Comparison of ENCODE assay signal across 23 cellular contexts in genomic region chr6:125855783-125856182, GRCh38.
DNase-seq lines count a peak whose midpoint lies in the region; ATAC-seq, FAIRE-seq and TF ChIP-seq lines count a peak whose summit lies in the region.
"Had no signal": no experiment of that assay in that cellular context is flagged by ENCODE, and none has a peak within 500 bp of the region (broad histone marks: within the 10 kb centered on the region; RNA-seq: fewer than 3 reads in every experiment).

No MANE protein-coding gene starts in this region.

- intact Hi-C loops in activated CD8-positive, alpha-beta T cell treated with anti-CD3 and anti-CD28 coated beads for 36 hours (cut with micrococcal nuclease): no loop called here

- H3K4me1 Mint-ChIP-seq in activated CD8-positive, alpha-beta T cell treated with anti-CD3 and anti-CD28 coated beads for 36 hours (ENCODE audit: low read depth): peaks cover 19% of the 10 kb centered on the region
- no peaks in the 10 kb centered on the region for H3K4me1 Mint-ChIP-seq in activated CD8-positive, alpha-beta T cell treated with anti-CD3 and anti-CD28 coated beads, Interleukin-2, amount 10 ng/mL, durations not matched to agents 7 days and 5 days (ENCODE audit: low read depth)
- H3K4me1 Mint-ChIP-seq in activated naive CD8-positive, alpha-beta T cell treated with anti-CD3 and anti-CD28 coated beads, Interleukin-2, amount 50 U/mL, for 24 hours: peaks cover 10% of the 10 kb centered on the region
- H3K4me1 Mint-ChIP-seq in activated naive CD8-positive, alpha-beta T cell treated with anti-CD3 and anti-CD28 coated beads for 36 hours: peaks cover 8% of the 10 kb centered on the region

- peak; percentile 49 for ATAC-seq in activated CD8-positive, alpha-beta T cell treated with anti-CD3 and anti-CD28 coated beads for 36 hours
- ATAC-seq in activated CD8-positive, alpha-beta T cell treated with anti-CD3 and anti-CD28 coated beads, Interleukin-2, amount 10 ng/mL, durations not matched to agents 7 days and 5 days: no peak
- ATAC-seq in activated naive CD8-positive, alpha-beta T cell treated with anti-CD3 and anti-CD28 coated beads, Interleukin-2, amount 50 U/mL, for 24 hours: peak; percentile 52
- no peak for ATAC-seq in GM21786 (IDR thresholded peaks at IDR 0.05; ENCODE audit: unreplicated experiment)
- ATAC-seq in HG03432 (IDR thresholded peaks at IDR 0.05; ENCODE audit: unreplicated experiment): no peak
- ATAC-seq: A549, GM23338, HCT116 had no signal

- no peak for TF ChIP-seq CTCF in activated CD8-positive, alpha-beta T cell treated with anti-CD3 and anti-CD28 coated beads for 36 hours (IDR thresholded peaks at IDR 0.05)

- peaks cover 5% of the 10 kb centered on the region for H3K9me3 Mint-ChIP-seq in activated CD8-positive, alpha-beta T cell treated with anti-CD3 and anti-CD28 coated beads for 36 hours
- peaks cover 11% of the 10 kb centered on the region for H3K9me3 Mint-ChIP-seq in activated CD8-positive, alpha-beta T cell treated with anti-CD3 and anti-CD28 coated beads, Interleukin-2, amount 10 ng/mL, durations not matched to agents 7 days and 5 days (ENCODE audit: insufficient read depth)
- H3K9me3 Mint-ChIP-seq in activated naive CD8-positive, alpha-beta T cell treated with anti-CD3 and anti-CD28 coated beads, Interleukin-2, amount 50 U/mL, for 24 hours: peaks cover 5% of the 10 kb centered on the region
- H3K9me3 Mint-ChIP-seq in activated naive CD8-positive, alpha-beta T cell treated with anti-CD3 and anti-CD28 coated beads for 36 hours: peaks cover 3% of the 10 kb centered on the region
- H3K9me3 Mint-ChIP-seq: GM23338 had no signal

- FAIRE-seq in GM18507 (lab: Jason Lieb, UNC): peak; percentile 15
- FAIRE-seq: A549, G401.6, GM12892, GM19239 had no signal

- DNase-seq in activated CD8-positive, alpha-beta T cell treated with anti-CD3 and anti-CD28 coated beads for 36 hours: no peak
- DNase-seq in activated CD8-positive, alpha-beta T cell treated with anti-CD3 and anti-CD28 coated beads, Interleukin-2, amount 10 ng/mL, durations not matched to agents 7 days and 5 days: no peak
- no peak for DNase-seq in activated naive CD8-positive, alpha-beta T cell treated with anti-CD3 and anti-CD28 coated beads, Interleukin-2, amount 50 U/mL, for 24 hours
- no peak for DNase-seq in activated naive CD8-positive, alpha-beta T cell treated with anti-CD3 and anti-CD28 coated beads for 36 hours
- no peak for DNase-seq in GM18507 (ENCODE audit: extremely low spot score, insufficient read length, low read depth)
- DNase-seq: 8988T; ACHN; AML-193; BE2C; Caco-2; CD4-positive, alpha-beta memory T cell; DMS153; DND-41; H9 had no signal

- CTCF ChIA-PET in activated CD8-positive, alpha-beta T cell treated with anti-CD3 and anti-CD28 coated beads for 36 hours (lab: Charles Lee): no interaction called here
- CTCF ChIA-PET in activated CD8-positive, alpha-beta T cell treated with anti-CD3 and anti-CD28 coated beads, Interleukin-2, amount 10 ng/mL, durations not matched to agents 7 days and 5 days (lab: Charles Lee): interaction anchor here (3.1 kb wide), 1 partner anchor 100 kb away, joined by 20 read pairs; the partner anchor contains the start of gene HINT3

- no peak overlapping the region for H3K27ac Mint-ChIP-seq in activated CD8-positive, alpha-beta T cell treated with anti-CD3 and anti-CD28 coated beads for 36 hours
- no peak overlapping the region for H3K27ac Mint-ChIP-seq in activated CD8-positive, alpha-beta T cell treated with anti-CD3 and anti-CD28 coated beads, Interleukin-2, amount 10 ng/mL, durations not matched to agents 7 days and 5 days
- no peak overlapping the region for H3K27ac Mint-ChIP-seq in activated naive CD8-positive, alpha-beta T cell treated with anti-CD3 and anti-CD28 coated beads, Interleukin-2, amount 50 U/mL, for 24 hours
- H3K27ac Mint-ChIP-seq in activated naive CD8-positive, alpha-beta T cell treated with anti-CD3 and anti-CD28 coated beads for 36 hours: no peak overlapping the region
- H3K27ac Mint-ChIP-seq: GM23338, H9 had no signal

- peaks cover 20% of the 10 kb centered on the region for H3K36me3 Mint-ChIP-seq in activated CD8-positive, alpha-beta T cell treated with anti-CD3 and anti-CD28 coated beads for 36 hours (ENCODE audit: low read depth)
- peaks cover 10% of the 10 kb centered on the region for H3K36me3 Mint-ChIP-seq in activated CD8-positive, alpha-beta T cell treated with anti-CD3 and anti-CD28 coated beads, Interleukin-2, amount 10 ng/mL, durations not matched to agents 7 days and 5 days (ENCODE audit: low read depth)
- H3K36me3 Mint-ChIP-seq in activated naive CD8-positive, alpha-beta T cell treated with anti-CD3 and anti-CD28 coated beads, Interleukin-2, amount 50 U/mL, for 24 hours (ENCODE audit: low read depth): peaks cover 22% of the 10 kb centered on the region
- peaks cover 40% of the 10 kb centered on the region for H3K36me3 Mint-ChIP-seq in activated naive CD8-positive, alpha-beta T cell treated with anti-CD3 and anti-CD28 coated beads for 36 hours

- no peaks in the 10 kb centered on the region for H3K27me3 Mint-ChIP-seq in activated CD8-positive, alpha-beta T cell treated with anti-CD3 and anti-CD28 coated beads for 36 hours
- H3K27me3 Mint-ChIP-seq in activated CD8-positive, alpha-beta T cell treated with anti-CD3 and anti-CD28 coated beads, Interleukin-2, amount 10 ng/mL, durations not matched to agents 7 days and 5 days (ENCODE audit: low read depth): no peaks in the 10 kb centered on the region
- no peaks in the 10 kb centered on the region for H3K27me3 Mint-ChIP-seq in activated naive CD8-positive, alpha-beta T cell treated with anti-CD3 and anti-CD28 coated beads, Interleukin-2, amount 50 U/mL, for 24 hours
- no peaks in the 10 kb centered on the region for H3K27me3 Mint-ChIP-seq in activated naive CD8-positive, alpha-beta T cell treated with anti-CD3 and anti-CD28 coated beads for 36 hours
- H3K27me3 Mint-ChIP-seq: CD4-positive, alpha-beta memory T cell had no signal

- POLR2A ChIA-PET in activated CD8-positive, alpha-beta T cell treated with anti-CD3 and anti-CD28 coated beads for 36 hours (lab: Charles Lee): no interaction called here
- POLR2A ChIA-PET in activated CD8-positive, alpha-beta T cell treated with anti-CD3 and anti-CD28 coated beads, Interleukin-2, amount 10 ng/mL, durations not matched to agents 7 days and 5 days (lab: Charles Lee): no interaction called here

- no peak overlapping the region for H3K4me3 Mint-ChIP-seq in activated CD8-positive, alpha-beta T cell treated with anti-CD3 and anti-CD28 coated beads for 36 hours
- H3K4me3 Mint-ChIP-seq in activated CD8-positive, alpha-beta T cell treated with anti-CD3 and anti-CD28 coated beads, Interleukin-2, amount 10 ng/mL, durations not matched to agents 7 days and 5 days: no peak overlapping the region
- H3K4me3 Mint-ChIP-seq in activated naive CD8-positive, alpha-beta T cell treated with anti-CD3 and anti-CD28 coated beads, Interleukin-2, amount 50 U/mL, for 24 hours: no peak overlapping the region
- no peak overlapping the region for H3K4me3 Mint-ChIP-seq in activated naive CD8-positive, alpha-beta T cell treated with anti-CD3 and anti-CD28 coated beads for 36 hours
- H3K4me3 Mint-ChIP-seq: CD14-positive monocyte; CD4-positive, alpha-beta memory T cell; GM23338; H9 had no signal

Comparison
In these comparisons a context has a peak if more than half of its experiments do, and no peak if none do; other contexts are left out.
1. ATAC-seq: peak in activated CD8-positive, alpha-beta T cell treated with anti-CD3 and anti-CD28 coated beads for 36 hours (single experiment) and activated naive CD8-positive, alpha-beta T cell treated with anti-CD3 and anti-CD28 coated beads, Interleukin-2, amount 50 U/mL, for 24 hours (single experiment); none in activated CD8-positive, alpha-beta T cell treated with anti-CD3 and anti-CD28 coated beads, Interleukin-2, amount 10 ng/mL, durations not matched to agents 7 days and 5 days (single experiment), GM21786 (single experiment) and HG03432 (single experiment).